Comparison of ENCODE assay signal across 1 cellular context in the genomic region with DNA sequence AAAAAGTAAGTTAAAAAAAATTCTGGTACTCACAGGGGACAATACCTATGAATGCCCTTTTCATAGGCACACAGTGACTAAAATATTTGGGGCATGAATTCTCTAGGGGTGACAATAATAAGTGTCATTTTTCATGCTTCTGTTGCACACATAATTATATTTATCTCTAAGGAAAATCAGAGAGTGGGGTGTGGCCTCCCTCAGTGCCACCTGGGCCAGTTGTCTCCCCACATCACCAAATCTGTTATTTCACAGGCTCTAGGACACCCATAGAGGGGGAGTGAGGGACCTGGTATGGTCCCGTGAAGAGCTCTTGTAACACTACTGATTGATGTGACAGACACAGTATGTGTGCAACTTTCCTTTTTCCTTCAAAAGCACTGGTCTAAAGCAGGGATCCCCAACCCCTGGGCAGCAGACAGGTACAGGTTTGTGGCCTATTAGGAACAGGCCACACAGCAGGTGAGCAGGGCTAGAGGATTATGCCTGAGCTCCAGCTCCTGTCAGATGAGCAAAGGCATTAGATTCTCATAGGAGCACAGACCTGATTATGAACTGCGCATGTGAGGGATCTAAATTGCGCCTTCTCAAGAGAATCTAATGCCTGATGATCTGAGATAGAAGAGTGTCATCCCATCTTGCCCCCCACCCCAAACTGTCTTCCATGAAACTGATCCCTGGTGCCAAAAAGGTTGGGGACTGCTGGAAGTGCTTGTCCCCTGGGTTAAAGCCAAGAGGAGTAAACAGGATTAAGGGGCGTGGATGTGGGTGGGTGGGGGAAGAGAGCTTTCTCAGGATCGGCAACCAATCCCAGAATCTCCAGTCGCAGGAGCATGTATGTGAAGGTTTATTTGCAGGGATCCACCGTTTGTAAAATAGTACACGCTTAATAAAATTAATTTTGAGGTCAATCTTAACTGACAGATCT.
TF ChIP-seq lines count a peak whose summit lies in the region.

No MANE protein-coding gene starts in this region.

TF ChIP-seq in HCT116, 20 proteins besides CTCF, POLR2A, EP300 and RAD21 (continued from another document):
- TF ChIP-seq, protein P1, sequence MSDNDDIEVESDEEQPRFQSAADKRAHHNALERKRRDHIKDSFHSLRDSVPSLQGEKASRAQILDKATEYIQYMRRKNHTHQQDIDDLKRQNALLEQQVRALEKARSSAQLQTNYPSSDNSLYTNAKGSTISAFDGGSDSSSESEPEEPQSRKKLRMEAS (IDR thresholded peaks at IDR 0.05), result no peak
- TF ChIP-seq CEBPB (IDR thresholded peaks at IDR 0.05; ENCODE audit: low read depth), result no peak
